ENCODE assay signal across 1 cellular context in the genomic region with DNA sequence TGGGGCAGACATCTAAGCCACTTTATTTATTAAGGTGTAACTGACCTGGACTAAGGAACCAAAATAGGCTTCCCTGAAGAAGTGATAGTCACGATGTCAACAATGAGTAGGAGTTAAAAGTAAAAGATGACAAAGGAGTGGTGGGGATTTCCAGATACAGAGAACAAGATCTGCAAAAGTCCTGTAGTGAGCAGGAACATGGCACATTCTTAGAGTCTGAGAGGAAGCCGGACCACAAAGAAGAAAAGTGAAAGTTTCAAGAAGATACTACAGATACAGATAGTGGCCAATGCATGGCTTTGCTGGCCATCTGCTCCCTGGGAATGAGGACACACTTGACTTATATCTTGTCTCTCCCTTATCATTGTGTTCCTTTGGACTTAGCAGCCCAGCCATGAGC.
TF ChIP-seq lines count a peak whose summit lies in the region.

No MANE protein-coding gene starts in this region.

TF ChIP-seq in SK-N-SH, 30 proteins besides CTCF, POLR2A, EP300 and RAD21 (continued from another document):
- no peak for TF ChIP-seq MEF2A (IDR thresholded peaks at IDR 0.05; ENCODE audit: borderline replicate concordance, low read depth)
- TF ChIP-seq RFX5 (IDR thresholded peaks at IDR 0.05; ENCODE audit: low read length), result no peak
- no peak for TF ChIP-seq TEAD4 (IDR thresholded peaks at IDR 0.05; ENCODE audit: borderline replicate concordance, insufficient read depth)
- TF ChIP-seq, protein P1, sequence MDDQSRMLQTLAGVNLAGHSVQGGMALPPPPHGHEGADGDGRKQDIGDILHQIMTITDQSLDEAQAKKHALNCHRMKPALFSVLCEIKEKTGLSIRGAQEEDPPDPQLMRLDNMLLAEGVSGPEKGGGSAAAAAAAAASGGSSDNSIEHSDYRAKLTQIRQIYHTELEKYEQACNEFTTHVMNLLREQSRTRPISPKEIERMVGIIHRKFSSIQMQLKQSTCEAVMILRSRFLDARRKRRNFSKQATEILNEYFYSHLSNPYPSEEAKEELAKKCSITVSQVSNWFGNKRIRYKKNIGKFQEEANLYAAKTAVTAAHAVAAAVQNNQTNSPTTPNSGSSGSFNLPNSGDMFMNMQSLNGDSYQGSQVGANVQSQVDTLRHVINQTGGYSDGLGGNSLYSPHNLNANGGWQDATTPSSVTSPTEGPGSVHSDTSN (IDR thresholded peaks at IDR 0.05), result no peak
- TF ChIP-seq, protein P2, sequence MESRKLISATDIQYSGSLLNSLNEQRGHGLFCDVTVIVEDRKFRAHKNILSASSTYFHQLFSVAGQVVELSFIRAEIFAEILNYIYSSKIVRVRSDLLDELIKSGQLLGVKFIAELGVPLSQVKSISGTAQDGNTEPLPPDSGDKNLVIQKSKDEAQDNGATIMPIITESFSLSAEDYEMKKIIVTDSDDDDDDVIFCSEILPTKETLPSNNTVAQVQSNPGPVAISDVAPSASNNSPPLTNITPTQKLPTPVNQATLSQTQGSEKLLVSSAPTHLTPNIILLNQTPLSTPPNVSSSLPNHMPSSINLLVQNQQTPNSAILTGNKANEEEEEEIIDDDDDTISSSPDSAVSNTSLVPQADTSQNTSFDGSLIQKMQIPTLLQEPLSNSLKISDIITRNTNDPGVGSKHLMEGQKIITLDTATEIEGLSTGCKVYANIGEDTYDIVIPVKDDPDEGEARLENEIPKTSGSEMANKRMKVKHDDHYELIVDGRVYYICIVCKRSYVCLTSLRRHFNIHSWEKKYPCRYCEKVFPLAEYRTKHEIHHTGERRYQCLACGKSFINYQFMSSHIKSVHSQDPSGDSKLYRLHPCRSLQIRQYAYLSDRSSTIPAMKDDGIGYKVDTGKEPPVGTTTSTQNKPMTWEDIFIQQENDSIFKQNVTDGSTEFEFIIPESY (IDR thresholded peaks at IDR 0.05; ENCODE audit: borderline replicate concordance, low read depth), result no peak
- TF ChIP-seq, protein P3, sequence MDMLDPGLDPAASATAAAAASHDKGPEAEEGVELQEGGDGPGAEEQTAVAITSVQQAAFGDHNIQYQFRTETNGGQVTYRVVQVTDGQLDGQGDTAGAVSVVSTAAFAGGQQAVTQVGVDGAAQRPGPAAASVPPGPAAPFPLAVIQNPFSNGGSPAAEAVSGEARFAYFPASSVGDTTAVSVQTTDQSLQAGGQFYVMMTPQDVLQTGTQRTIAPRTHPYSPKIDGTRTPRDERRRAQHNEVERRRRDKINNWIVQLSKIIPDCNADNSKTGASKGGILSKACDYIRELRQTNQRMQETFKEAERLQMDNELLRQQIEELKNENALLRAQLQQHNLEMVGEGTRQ (IDR thresholded peaks at IDR 0.05; ENCODE audit: borderline replicate concordance, low read depth, low read length), result no peak
- no peak for TF ChIP-seq ELF1 (IDR thresholded peaks at IDR 0.05)
- no peak for TF ChIP-seq NFIC (IDR thresholded peaks at IDR 0.05; ENCODE audit: borderline replicate concordance)
- no peak for TF ChIP-seq MXI1 (IDR thresholded peaks at IDR 0.05; ENCODE audit: low read depth, low read length)
TF ChIP-seq in SK-N-SH: peak in this region for 0.
